ENCODE assay signal across 16 cellular contexts in the genomic region with DNA sequence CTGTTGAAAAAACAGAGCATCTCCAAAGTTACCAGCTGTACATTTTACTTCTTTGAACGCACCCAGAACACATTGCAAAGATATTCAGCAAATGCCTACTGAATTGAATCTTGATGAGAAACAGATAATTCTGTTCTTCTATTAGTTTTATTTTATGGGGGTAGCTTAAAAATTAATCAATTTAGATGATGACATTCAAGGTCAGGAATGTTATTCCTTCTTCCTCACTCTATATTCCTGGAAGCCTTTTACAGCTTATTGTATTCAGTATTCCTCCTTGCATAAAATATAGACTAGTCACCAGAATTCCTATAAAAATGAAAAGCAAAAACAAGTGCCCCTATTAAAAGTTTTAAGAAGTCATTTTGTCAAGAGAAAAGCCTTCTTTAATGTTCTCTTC. TPM values are rescaled to one million over a fixed set of nuclear protein-coding genes. Genes with fewer than 3 reads are reported as not detected.
DNase-seq lines count a peak whose midpoint lies in the region; ATAC-seq, FAIRE-seq and TF ChIP-seq lines count a peak whose summit lies in the region.
"Had no signal": no experiment of that assay in that cellular context is flagged by ENCODE, and none has a peak within 500 bp of the region (broad histone marks: within the 10 kb centered on the region; RNA-seq: fewer than 3 reads in every experiment).

No MANE protein-coding gene starts in this region.

- H3K4me1 Mint-ChIP-seq in mesothelial cell of epicardium: peaks cover 15% of the 10 kb centered on the region
- H3K4me1 Mint-ChIP-seq in MCF 10A (ENCODE audit: insufficient read depth, unreplicated experiment): peaks cover 11% of the 10 kb centered on the region

- no peak overlapping the region for H2BK20ac ChIP-seq in IMR-90 (ENCODE audit: low read depth, low read length)

- H3K18ac ChIP-seq in IMR-90 (ENCODE audit: low read depth, low read length): no peak overlapping the region; the same call in 1 of the 2 replicates

- TF ChIP-seq CTCF in IMR-90 (conservative IDR thresholded peaks at IDR 0.05; ENCODE audit: low read depth, low read length) (no peak), endothelial cell of umbilical vein (IDR thresholded peaks at IDR 0.05; ENCODE audit: extremely low read depth in 1 of 2, insufficient read depth in 1 of 2, low read depth in 1 of 2, low read length in 2 of 2) (no peak), mesothelial cell of epicardium (IDR thresholded peaks at IDR 0.05; ENCODE audit: unreplicated experiment) (no peak), MCF 10A (IDR thresholded peaks at IDR 0.05; ENCODE audit: unreplicated experiment) (no peak)

- H3K4me2 ChIP-seq in IMR-90 (ENCODE audit: low read depth, low read length) (no peak overlapping the region), endothelial cell of umbilical vein (ENCODE audit: insufficient read depth, low read length) (no peak overlapping the region)
- H3K4me2 ChIP-seq: BLaER1, GM23338 had no signal

- H3K9me3 ChIP-seq in IMR-90 (ENCODE audit: control insufficient read depth, insufficient read depth, low read length): peaks cover 2% of the 10 kb centered on the region; the same call in 1 of the 2 replicates
- H3K9me3 ChIP-seq in endothelial cell of umbilical vein (replicated peaks; ENCODE audit: control insufficient read depth, insufficient read depth, low read length): no peaks in the 10 kb centered on the region
- H3K9me3 ChIP-seq: Caco-2 had no signal

- BruUV-seq in IMR-90 (replicated peaks; lab: Mats Ljungman, UMichigan) (no TSS peak), endothelial cell of umbilical vein (replicated peaks; lab: Mats Ljungman, UMichigan) (no TSS peak), MCF 10A (replicated peaks; lab: Mats Ljungman, UMichigan) (no TSS peak)

- H3K27ac Mint-ChIP-seq in mesothelial cell of epicardium: peak overlapping the region; percentile 0
- H3K27ac Mint-ChIP-seq in MCF 10A (ENCODE audit: low read depth, unreplicated experiment): no peak overlapping the region
- H3K27ac Mint-ChIP-seq: CD8-positive, alpha-beta memory T cell; GM23338; IgD-negative memory B cell had no signal

- H2BK120ac ChIP-seq in IMR-90 (ENCODE audit: low read depth, low read length): no peak overlapping the region

- TF ChIP-seq POLR2A in IMR-90 (IDR thresholded peaks at IDR 0.05; ENCODE audit: low read depth, low read length): no peak
- TF ChIP-seq POLR2A in endothelial cell of umbilical vein (IDR thresholded peaks at IDR 0.05; ENCODE audit: low read depth, low read length): no peak

- no peak overlapping the region for H2AK5ac ChIP-seq in IMR-90 (ENCODE audit: low read depth, low read length)

- H3K27me3 ChIP-seq in IMR-90 (ENCODE audit: control insufficient read depth, insufficient read depth, low read length) (no peaks in the 10 kb centered on the region), endothelial cell of umbilical vein (ENCODE audit: control insufficient read depth in 2 of 2, insufficient read depth in 2 of 2, low read length in 2 of 2) (no peaks in the 10 kb centered on the region)
- H3K27me3 ChIP-seq: BLaER1 had no signal

- H3K9me3 Mint-ChIP-seq in mesothelial cell of epicardium: no peaks in the 10 kb centered on the region
- no peaks in the 10 kb centered on the region for H3K9me3 Mint-ChIP-seq in MCF 10A (ENCODE audit: unreplicated experiment)
- H3K9me3 Mint-ChIP-seq: GM23338, IgD-negative memory B cell had no signal

- POLR2A ChIA-PET in IMR-90 (lab: Charles Lee; ENCODE audit: unreplicated experiment) (interaction anchor here (0.7 kb wide), 1 partner anchor 1582 kb away, joined by 3 read pairs; no protein-coding TSS in a partner anchor), endothelial cell of umbilical vein (lab: Charles Lee) (no interaction called here), MCF 10A (lab: Yijun Ruan, JAX) (interaction anchor here (0.9 kb wide), 1 partner anchor 15 kb away, joined by 4 read pairs; no protein-coding TSS in a partner anchor)

- no peaks in the 10 kb centered on the region for H3K79me2 ChIP-seq in endothelial cell of umbilical vein (ENCODE audit: control insufficient read depth, insufficient read depth, low read length)

- CTCF ChIA-PET in IMR-90 (lab: Yijun Ruan, JAX) (no interaction called here), endothelial cell of umbilical vein (lab: Charles Lee) (interaction anchor here (0.7 kb wide), 1 partner anchor 17 kb away, joined by 3 read pairs; no protein-coding TSS in a partner anchor), MCF 10A (lab: Yijun Ruan, JAX) (interaction anchor here (0.6 kb wide), 1 partner anchor 28 kb away, joined by 4 read pairs; no protein-coding TSS in a partner anchor)

- no peaks in the 10 kb centered on the region for H3K79me1 ChIP-seq in IMR-90 (ENCODE audit: low read depth in 1 of 2, low read length in 2 of 2)

- no peak overlapping the region for H2AK9ac ChIP-seq in IMR-90 (replicated peaks; ENCODE audit: low read depth, low read length, poor library complexity)

- H2AFZ ChIP-seq in IMR-90 (replicated peaks; ENCODE audit: low read length, poor library complexity): no peak overlapping the region
- no peak overlapping the region for H2AFZ ChIP-seq in endothelial cell of umbilical vein (ENCODE audit: low read depth, low read length)
- H2AFZ ChIP-seq: GM23338 had no signal

- no peak overlapping the region for H3K27ac ChIP-seq in IMR-90 (ENCODE audit: insufficient read depth, low read length)
- H3K27ac ChIP-seq in endothelial cell of umbilical vein (ENCODE audit: insufficient read depth, low read depth, low read length): no peak overlapping the region
- H3K27ac ChIP-seq: BLaER1 had no signal

- no peak overlapping the region for H4K91ac ChIP-seq in IMR-90 (ENCODE audit: insufficient read depth, low read depth, low read length)

- H3K9me1 ChIP-seq in IMR-90 (ENCODE audit: insufficient read depth, low read length) (no peaks in the 10 kb centered on the region), endothelial cell of umbilical vein (replicated peaks; ENCODE audit: control insufficient read depth, extremely low read depth, insufficient read depth, low read length) (no peaks in the 10 kb centered on the region)

- no peak overlapping the region for H3K4ac ChIP-seq in IMR-90 (ENCODE audit: low read depth, low read length)

- no peak overlapping the region for H2BK15ac ChIP-seq in IMR-90 (ENCODE audit: low read depth, low read length)

- no peak overlapping the region for H3K14ac ChIP-seq in IMR-90 (replicated peaks; ENCODE audit: low read depth, low read length)

- peaks cover 6% of the 10 kb centered on the region for H3K4me1 ChIP-seq in IMR-90 (ENCODE audit: control insufficient read depth, insufficient read depth, low read length)
- H3K4me1 ChIP-seq in endothelial cell of umbilical vein (ENCODE audit: control insufficient read depth, extremely low read depth, insufficient read depth, low read length): no peaks in the 10 kb centered on the region
- H3K4me1 ChIP-seq: BLaER1, Caco-2 had no signal

- H2BK5ac ChIP-seq in IMR-90 (ENCODE audit: low read depth, low read length, poor library complexity, severe bottlenecking): peak overlapping the region; percentile 20

- dilution Hi-C loops in IMR-90 (cut with HindIII; ENCODE audit: low sequenced_read_pairs, unreplicated experiment): no loop called here
- dilution Hi-C loops in endothelial cell of umbilical vein (cut with MboI; ENCODE audit: extremely low pct_ligation_motif_present, low sequenced_read_pairs): no loop called here

- DNase-seq in IMR-90: no peak
- DNase-seq in endothelial cell of umbilical vein (ENCODE audit: low read depth, low spot score): peak; percentile 14
- DNase-seq in mesothelial cell of epicardium (ENCODE audit: low spot score in 2 of 2, unreplicated experiment in 2 of 2): no peak
- DNase-seq in SW480 (ENCODE audit: low spot score): no peak
- no peak for DNase-seq in MCF 10A (ENCODE audit: unreplicated experiment)
- DNase-seq: AML-193; Caco-2; CD8-positive, alpha-beta memory T cell; DND-41; GF-D8; H7 had no signal

- H3K4me3 ChIP-seq in IMR-90 (ENCODE audit: insufficient read depth, low read depth, low read length) (no peak overlapping the region), endothelial cell of umbilical vein (replicated peaks in 1 of 3; ENCODE audit: insufficient read depth in 1 of 3, low read depth in 1 of 3, low read length in 3 of 3) (no peak overlapping the region)
- H3K4me3 ChIP-seq: BLaER1, GM23338 had no signal

- no peak overlapping the region for H3K9ac ChIP-seq in IMR-90 (ENCODE audit: low read depth, low read length)
- H3K9ac ChIP-seq in endothelial cell of umbilical vein (replicated peaks; ENCODE audit: extremely low read depth, insufficient read depth, low read length): no peak overlapping the region
- H3K9ac ChIP-seq: BLaER1 had no signal

- H4K5ac ChIP-seq in IMR-90 (ENCODE audit: low read depth, low read length): no peak overlapping the region

- H4K20me1 ChIP-seq in IMR-90 (ENCODE audit: insufficient read depth, low read length) (no peaks in the 10 kb centered on the region), endothelial cell of umbilical vein (replicated peaks; ENCODE audit: control insufficient read depth, extremely low read depth, insufficient read depth, low read length) (no peaks in the 10 kb centered on the region)
- H4K20me1 ChIP-seq: BLaER1 had no signal

- H3K23ac ChIP-seq in IMR-90 (ENCODE audit: low read depth, low read length): no peak overlapping the region

- in situ Hi-C loops in IMR-90 (cut with MboI; ENCODE audit: low sequenced_read_pairs): no loop called here

- WGBS in IMR-90 (ENCODE audit: extremely low coverage in 2 of 2, insufficient read length in 1 of 2), 2 experiments: no CpG with 5 or more reads among the region's 1 CpG

- peaks cover 2% of the 10 kb centered on the region; the same call in 1 of the 2 replicates for H3K36me3 ChIP-seq in IMR-90 (ENCODE audit: control insufficient read depth, insufficient read depth, low read length)
- peaks cover 0 to 2% of the 10 kb centered on the region in 2 experiments for H3K36me3 ChIP-seq in endothelial cell of umbilical vein (ENCODE audit: control insufficient read depth in 2 of 2, extremely low read depth in 1 of 2, insufficient read depth in 2 of 2, low read length in 2 of 2)

- no peak for TF ChIP-seq RAD21 in IMR-90 (IDR thresholded peaks at IDR 0.05; ENCODE audit: low read length)

- no peak overlapping the region for H3K56ac ChIP-seq in IMR-90 (ENCODE audit: extremely low read depth, insufficient read depth, low read length)

- ATAC-seq in IMR-90 (ENCODE audit: low read depth) (peak; percentile 40), GM21390 (IDR thresholded peaks at IDR 0.05; ENCODE audit: unreplicated experiment) (no peak), HG02870 (IDR thresholded peaks at IDR 0.05; ENCODE audit: unreplicated experiment) (no peak)
- ATAC-seq: GM23338 had no signal

- H3K4me3 Mint-ChIP-seq in mesothelial cell of epicardium (no peak overlapping the region), MCF 10A (ENCODE audit: unreplicated experiment) (no peak overlapping the region)
- H3K4me3 Mint-ChIP-seq: CD8-positive, alpha-beta memory T cell; GM23338; IgD-negative memory B cell had no signal

- no peak overlapping the region; a peak in 1 of 4 replicates for H4K8ac ChIP-seq in IMR-90 (ENCODE audit: low read depth in 2 of 2, low read length in 2 of 2)

- intact Hi-C loops in IMR-90 (cut with micrococcal nuclease): no loop called here
- intact Hi-C loops in endothelial cell of umbilical vein (cut with micrococcal nuclease): no loop called here
- intact Hi-C loops in MCF 10A (cut with micrococcal nuclease): no loop called here

- FAIRE-seq in endothelial cell of umbilical vein (lab: Jason Lieb, UNC): no peak

- H3K36me3 Mint-ChIP-seq in mesothelial cell of epicardium: peaks cover 23% of the 10 kb centered on the region
- peaks cover 4% of the 10 kb centered on the region for H3K36me3 Mint-ChIP-seq in MCF 10A (ENCODE audit: insufficient read depth, unreplicated experiment)

- no peaks in the 10 kb centered on the region for H3K27me3 Mint-ChIP-seq in mesothelial cell of epicardium (ENCODE audit: low read depth)
- no peaks in the 10 kb centered on the region for H3K27me3 Mint-ChIP-seq in MCF 10A (ENCODE audit: insufficient read depth, unreplicated experiment)
- H3K27me3 Mint-ChIP-seq: CD8-positive, alpha-beta memory T cell; IgD-negative memory B cell had no signal

RNA-seq across cellular contexts. Expression of gene GMDS, which starts 21.4 kb away (rescaled TPM):
- total RNA-seq in IMR-90 (2012; rRNA removed) (7.3 and 9.4 TPM in 2 replicates), endothelial cell of umbilical vein (23.5 TPM in 2 replicates), mesothelial cell of epicardium (34.9 to 39.9 TPM (median 36.7 TPM) in 3 replicates), MCF 10A (2022) (19.7 and 24.9 TPM in 2 replicates)
- polyA plus RNA-seq in IMR-90 (2012; rRNA removed) (15.0 and 21.9 TPM in 2 replicates), endothelial cell of umbilical vein (9.8 and 10.5 TPM in 2 replicates)
- 19.5 and 21.7 TPM in 2 replicates for polyA plus RNA-seq in IMR-90 (2012; cell fraction: cytosol; rRNA removed)
- polyA plus RNA-seq in IMR-90 (2012; cell fraction: nucleus; rRNA removed; ENCODE audit: low replicate concordance): 7.8 and 10.9 TPM in 2 replicates
- polyA plus RNA-seq in endothelial cell of umbilical vein (2011; cell fraction: cytosol; rRNA removed): 16.1 and 17.1 TPM in 2 replicates
- 10.5 and 13.9 TPM in 2 replicates for polyA plus RNA-seq in endothelial cell of umbilical vein (2011; cell fraction: nucleus; rRNA removed)
- polyA plus RNA-seq in endothelial cell of umbilical vein (2012): 18.7 and 20.6 TPM in 2 replicates
- polyA minus RNA-seq in endothelial cell of umbilical vein: 11.4 and 11.9 TPM in 2 replicates
- polyA minus RNA-seq in endothelial cell of umbilical vein (2011; cell fraction: cytosol; rRNA and poly(A)+ RNA removed): 9.5 TPM
- polyA minus RNA-seq in endothelial cell of umbilical vein (2011; cell fraction: nucleus; rRNA and poly(A)+ RNA removed): 21.8 and 31.4 TPM in 2 replicates
